Comparison of ENCODE assay signal across 8 cellular contexts in the genomic region with DNA sequence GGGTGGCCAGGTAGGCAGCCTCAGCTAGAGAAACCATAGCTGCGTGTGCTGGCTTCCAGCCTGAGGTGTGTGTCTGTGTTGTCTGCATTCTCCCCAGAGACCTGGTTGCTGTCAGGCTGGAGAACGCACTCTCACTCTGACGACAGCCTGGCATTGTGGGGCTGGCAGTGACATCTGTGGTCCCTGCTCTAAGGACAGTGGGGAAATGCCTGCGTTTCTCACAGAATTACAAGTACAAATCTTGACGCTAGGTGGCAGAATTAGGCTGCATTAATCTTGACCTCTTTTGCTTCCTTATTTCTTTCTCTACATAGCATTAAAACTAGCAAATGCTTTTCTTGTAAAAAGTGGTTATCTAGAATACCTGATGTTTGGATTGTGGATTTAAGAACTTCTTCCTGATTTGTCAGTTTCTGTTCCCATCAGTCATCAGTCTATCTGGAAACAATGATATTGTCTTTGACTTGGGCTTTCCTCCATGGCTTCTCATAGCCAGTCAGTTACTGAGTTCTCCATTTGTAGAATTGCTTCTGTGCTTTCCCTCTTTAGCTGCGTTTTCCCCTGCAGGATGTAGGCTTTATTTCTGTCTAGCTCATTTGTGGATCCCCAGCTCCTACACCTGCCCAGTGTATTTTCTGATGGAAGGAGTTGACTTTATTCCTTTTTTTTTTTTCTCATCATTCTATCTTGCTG.
DNase-seq lines count a peak whose midpoint lies in the region; ATAC-seq, FAIRE-seq and TF ChIP-seq lines count a peak whose summit lies in the region.

No MANE protein-coding gene starts in this region.

- in situ Hi-C loops in GM13976 (cut with MboI; ENCODE audit: low sequenced_read_pairs, unreplicated experiment): loop anchor here (25.0 kb wide), 1 partner anchor 530 kb away; no protein-coding TSS in a partner anchor

- no peaks in the 10 kb centered on the region for H4K20me1 ChIP-seq in osteoblast (ENCODE audit: insufficient read depth, low read length)

- FAIRE-seq in frontal cortex (lab: Jason Lieb, UNC): peak; percentile 39

- H3K4me1 Mint-ChIP-seq in activated CD4-positive, alpha-beta T cell treated with anti-CD3 and anti-CD28 coated beads, Interleukin-2, amount 10 ng/mL, durations not matched to agents 24 days and 14 days: no peaks in the 10 kb centered on the region

- no peak overlapping the region for H3K27ac Mint-ChIP-seq in activated CD4-positive, alpha-beta T cell treated with anti-CD3 and anti-CD28 coated beads, Interleukin-2, amount 10 ng/mL, durations not matched to agents 24 days and 14 days

- no peaks in the 10 kb centered on the region for H3K36me3 ChIP-seq in osteoblast (ENCODE audit: insufficient read depth, low read length)

- peak overlapping the region; percentile 68 for H2AFZ ChIP-seq in osteoblast (ENCODE audit: low read length)

- peak; percentile 54 for ATAC-seq in HG02840 (IDR thresholded peaks at IDR 0.05; ENCODE audit: low FRiP score, unreplicated experiment)

- no peaks in the 10 kb centered on the region for H3K9me3 ChIP-seq in osteoblast (ENCODE audit: low read depth, low read length)

- peak; percentile 84 for DNase-seq in Ammon's horn (ENCODE audit: low spot score)
- DNase-seq in GM13976 (ENCODE audit: low spot score): peak; percentile 57
- DNase-seq in NCI-H2029 (lab: John Stamatoyannopoulos, UW): peak; percentile 34
- peak; percentile 66 for DNase-seq in activated CD4-positive, alpha-beta T cell treated with anti-CD3 and anti-CD28 coated beads, Interleukin-2, amount 10 ng/mL, durations not matched to agents 24 days and 14 days
- peak; percentile 35 to 45 for DNase-seq in frontal cortex (ENCODE audit: low spot score in 2 of 2)
- peak; percentile 70 for DNase-seq in osteoblast (ENCODE audit: insufficient read length, low spot score, missing footprints)
- no peak for DNase-seq in NCI-H187 treated with DMSO at 0.1 percent for 48 hours (lab: John Stamatoyannopoulos, UW)

- H3K9me3 Mint-ChIP-seq in activated CD4-positive, alpha-beta T cell treated with anti-CD3 and anti-CD28 coated beads, Interleukin-2, amount 10 ng/mL, durations not matched to agents 24 days and 14 days: no peaks in the 10 kb centered on the region

- no peak overlapping the region for H3K4me3 Mint-ChIP-seq in activated CD4-positive, alpha-beta T cell treated with anti-CD3 and anti-CD28 coated beads, Interleukin-2, amount 10 ng/mL, durations not matched to agents 24 days and 14 days

- H3K36me3 Mint-ChIP-seq in activated CD4-positive, alpha-beta T cell treated with anti-CD3 and anti-CD28 coated beads, Interleukin-2, amount 10 ng/mL, durations not matched to agents 24 days and 14 days (ENCODE audit: low read depth): no peaks in the 10 kb centered on the region

- no peak overlapping the region for H3K4me2 ChIP-seq in osteoblast (ENCODE audit: insufficient read depth, low read length)

- no peak overlapping the region for H3K4me3 ChIP-seq in osteoblast (ENCODE audit: insufficient read depth, low read length)

- H3K4me1 ChIP-seq in osteoblast (ENCODE audit: insufficient read depth, low read length): peaks cover 16% of the 10 kb centered on the region

- H3K27me3 Mint-ChIP-seq in activated CD4-positive, alpha-beta T cell treated with anti-CD3 and anti-CD28 coated beads, Interleukin-2, amount 10 ng/mL, durations not matched to agents 24 days and 14 days: no peaks in the 10 kb centered on the region

- peak overlapping the region; percentile 40 for H3K27ac ChIP-seq in osteoblast (ENCODE audit: low read depth, low read length)

- intact Hi-C loops in activated CD4-positive, alpha-beta T cell treated with anti-CD3 and anti-CD28 coated beads, Interleukin-2, amount 10 ng/mL, durations not matched to agents 24 days and 14 days (cut with micrococcal nuclease): loop anchor here (2.0 to 10.0 kb wide), 2 partner anchors 522 to 1872 kb away; no protein-coding TSS in a partner anchor

- TF ChIP-seq CTCF in GM13976 (IDR thresholded peaks at IDR 0.05; ENCODE audit: borderline replicate concordance, control extremely low read depth, extremely low read depth, insufficient read depth, missing control alignments) (peak; percentile 47), osteoblast (IDR thresholded peaks at IDR 0.05; ENCODE audit: extremely low read depth, low read depth, low read length) (peak; percentile 67)

- no peaks in the 10 kb centered on the region for H3K27me3 ChIP-seq in osteoblast (ENCODE audit: insufficient read depth, low read length)

- H3K79me2 ChIP-seq in osteoblast (ENCODE audit: insufficient read depth, low read length): no peaks in the 10 kb centered on the region
